Comparison of ENCODE assay signal across 21 cellular contexts in genomic region chr21:43853851-43854772, GRCh38. TPM values are rescaled to one million over a fixed set of nuclear protein-coding genes. Genes with fewer than 3 reads are reported as not detected.
DNase-seq lines count a peak whose midpoint lies in the region; ATAC-seq lines count a peak whose summit lies in the region.
"Had no signal": no experiment of that assay in that cellular context is flagged by ENCODE, and none has a peak within 500 bp of the region (broad histone marks: within the 10 kb centered on the region; RNA-seq: fewer than 3 reads in every experiment).

No MANE protein-coding gene starts in this region.

- H3K27me3 ChIP-seq in CD8-positive, alpha-beta memory T cell (ENCODE audit: insufficient read depth, low read length, poor library complexity, severe bottlenecking) = no peaks in the 10 kb centered on the region
- H3K27me3 ChIP-seq: ascending aorta, left lung, pancreas, thyroid gland had no signal

- H3K4me1 ChIP-seq in CD8-positive, alpha-beta memory T cell (ENCODE audit: insufficient read depth, low read length) = no peaks in the 10 kb centered on the region
- H3K4me1 ChIP-seq: ascending aorta, foreskin keratinocyte, pancreas, thyroid gland had no signal

- no peak overlapping the region for H3K27ac Mint-ChIP-seq in CD8-positive, alpha-beta memory T cell
- H3K27ac Mint-ChIP-seq: B cell had no signal

- H3K36me3 ChIP-seq in CD8-positive, alpha-beta memory T cell (ENCODE audit: insufficient read depth, low read length) = no peaks in the 10 kb centered on the region
- H3K36me3 ChIP-seq: ascending aorta, left lung, pancreas, thyroid gland had no signal

- POLR2A ChIA-PET in CD8-positive, alpha-beta memory T cell (lab: Charles Lee) = interaction anchor here (0.6 kb wide), 1 partner anchor 12 kb away, joined by 5 read pairs; no protein-coding TSS in a partner anchor

- CTCF ChIA-PET in CD8-positive, alpha-beta memory T cell (lab: Charles Lee) = no interaction called here

- no peaks in the 10 kb centered on the region for H3K9me3 Mint-ChIP-seq in CD8-positive, alpha-beta memory T cell
- H3K9me3 Mint-ChIP-seq: activated T-cell treated with anti-CD3 and anti-CD28 coated beads, Interleukin-2, amount 50 U/mL, for 24 hours had no signal

- H3K27me3 Mint-ChIP-seq in CD8-positive, alpha-beta memory T cell = peaks cover 13 to 27% of the 10 kb centered on the region in 2 donors

- H3K27ac ChIP-seq in CD8-positive, alpha-beta memory T cell (ENCODE audit: low read depth, low read length) = peak overlapping the region; percentile 78
- H3K27ac ChIP-seq in caudate nucleus (ENCODE audit: low read depth, low read length) = peak overlapping the region; percentile 69
- H3K27ac ChIP-seq: ascending aorta, foreskin keratinocyte, left lung, pancreas, thyroid gland had no signal

- ATAC-seq in GM19452 (IDR thresholded peaks at IDR 0.05; ENCODE audit: unreplicated experiment) (peak; percentile 18), HG03571 (IDR thresholded peaks at IDR 0.05; ENCODE audit: unreplicated experiment) (peak; percentile 25), HG02981 (IDR thresholded peaks at IDR 0.05; ENCODE audit: unreplicated experiment) (no peak), GM19455 (IDR thresholded peaks at IDR 0.05; ENCODE audit: unreplicated experiment) (no peak)
- ATAC-seq: foreskin keratinocyte had no signal

- no peak for DNase-seq in CD8-positive, alpha-beta memory T cell
- DNase-seq in caudate nucleus (lab: John Stamatoyannopoulos, UW) (peak in 19 of 61 donors; percentile 13 to 66 (median 36)), HT-29 (ENCODE audit: low spot score) (no peak)
- no peak for DNase-seq in central memory CD4-positive, alpha-beta T cell
- DNase-seq: activated CD4-positive, CD25-positive, alpha-beta regulatory T cell treated with anti-CD3 and anti-CD28 coated beads, Interleukin-2, amount 50 U/mL, for 72 hours; activated T-cell treated with anti-CD3 and anti-CD28 coated beads, Interleukin-2, amount 50 U/mL, for 24 hours; DMS153; foreskin keratinocyte; NCI-H146; NCI-H446; Right ventricle myocardium superior; stimulated activated CD4-positive, alpha-beta T cell treated with anti-CD3 and anti-CD28 coated beads, Interleukin-4, amount 100 ng/mL, for 4 hours; thyroid gland had no signal

- peaks cover 0 to 1% (median 0%) of the 10 kb centered on the region in 3 donors for H3K36me3 Mint-ChIP-seq in CD8-positive, alpha-beta memory T cell

- no peak overlapping the region for H3K4me3 Mint-ChIP-seq in CD8-positive, alpha-beta memory T cell
- H3K4me3 Mint-ChIP-seq: activated T-cell treated with anti-CD3 and anti-CD28 coated beads, Interleukin-2, amount 50 U/mL, for 24 hours had no signal

- no peak overlapping the region for H3K4me3 ChIP-seq in CD8-positive, alpha-beta memory T cell (ENCODE audit: low read length)
- H3K4me3 ChIP-seq: ascending aorta, left lung, pancreas, thyroid gland had no signal

- no peaks in the 10 kb centered on the region for H3K4me1 Mint-ChIP-seq in CD8-positive, alpha-beta memory T cell

- H3K9me3 ChIP-seq in CD8-positive, alpha-beta memory T cell (ENCODE audit: low read length) = no peaks in the 10 kb centered on the region
- H3K9me3 ChIP-seq: ascending aorta, pancreas, thyroid gland had no signal

RNA-seq across cellular contexts. Expression of gene AGPAT3, which starts 10.9 kb away (rescaled TPM):
- 10 to 100 TPM; 66.5 to 69.3 TPM for total RNA-seq in CD8-positive, alpha-beta memory T cell
- 15.9 TPM for polyA plus RNA-seq in CD8-positive, alpha-beta memory T cell
- 31.6 and 39.6 TPM in 2 replicates for total RNA-seq in HT-29 (2014; rRNA removed; shearing (Covaris generic))

Comparison
In these comparisons a context has a peak if more than half of its experiments do, and no peak if none do; other contexts are left out.
1. ATAC-seq: peak in GM19452 (single experiment) and HG03571 (single experiment); none in HG02981 (single experiment) and GM19455 (single experiment).